21 cellular contexts compared by ENCODE assay signal in genomic region chr18:63152096-63152495, GRCh38.
DNase-seq lines count a peak whose midpoint lies in the region; ATAC-seq lines count a peak whose summit lies in the region.
"Had no signal": no experiment of that assay in that cellular context is flagged by ENCODE, and none has a peak within 500 bp of the region (broad histone marks: within the 10 kb centered on the region; RNA-seq: fewer than 3 reads in every experiment).

No MANE protein-coding gene starts in this region.

- DNase-seq in DMS53 (lab: John Stamatoyannopoulos, UW): peak; percentile 24
- DNase-seq in DMS53 treated with DMSO at 0.1 percent for 48 hours (lab: John Stamatoyannopoulos, UW; ENCODE audit: unreplicated experiment): no peak
- peak in 3 of 5 donors; percentile 29 to 60 (median 42) for DNase-seq in CD8-positive, alpha-beta memory T cell
- no peak for DNase-seq in activated CD4-positive, alpha-beta memory T cell treated with anti-CD3 and anti-CD28 coated beads for 36 hours
- no peak for DNase-seq in central memory CD8-positive, alpha-beta T cell (ENCODE audit: low spot score in 2 of 2)
- DNase-seq in HT-29 (ENCODE audit: low spot score): no peak
- DNase-seq: C1 segment of cervical spinal cord; effector CD8-positive, alpha-beta T cell; EL; GOT3; kidney glomerular epithelial cell; NCI-H1694 treated with DMSO at 0.1 percent for 48 hours; NCI-H524 treated with DMSO at 0.1 percent for 48 hours; stimulated activated CD4-positive, alpha-beta T cell treated with anti-CD3 and anti-CD28 coated beads, Interleukin-2, amount 100 ng/mL, for 48 hours; trophoblast cell had no signal

- peaks cover 69% of the 10 kb centered on the region for H3K4me1 ChIP-seq in CD8-positive, alpha-beta memory T cell (ENCODE audit: insufficient read depth, low read length)

- H3K27ac Mint-ChIP-seq in CD8-positive, alpha-beta memory T cell: peak overlapping the region; percentile 88 to 99 (median 94)
- H3K27ac Mint-ChIP-seq in activated CD4-positive, alpha-beta memory T cell treated with anti-CD3 and anti-CD28 coated beads for 36 hours: peak overlapping the region; percentile 98
- peak overlapping the region; percentile 89 for H3K27ac Mint-ChIP-seq in central memory CD8-positive, alpha-beta T cell (ENCODE audit: low read depth)

- no peaks in the 10 kb centered on the region for H3K9me3 ChIP-seq in CD8-positive, alpha-beta memory T cell (ENCODE audit: low read length)

- no peak overlapping the region for H3K4me3 ChIP-seq in CD8-positive, alpha-beta memory T cell (ENCODE audit: low read length)
- H3K4me3 ChIP-seq: hepatocyte had no signal

- peaks cover 0 to 19% (median 6%) of the 10 kb centered on the region in 3 donors for H3K36me3 Mint-ChIP-seq in CD8-positive, alpha-beta memory T cell
- H3K36me3 Mint-ChIP-seq in activated CD4-positive, alpha-beta memory T cell treated with anti-CD3 and anti-CD28 coated beads for 36 hours: peaks cover 17% of the 10 kb centered on the region
- H3K36me3 Mint-ChIP-seq in central memory CD8-positive, alpha-beta T cell (ENCODE audit: insufficient read depth): peaks cover 16% of the 10 kb centered on the region

- no peaks in the 10 kb centered on the region for H3K27me3 Mint-ChIP-seq in CD8-positive, alpha-beta memory T cell
- no peaks in the 10 kb centered on the region for H3K27me3 Mint-ChIP-seq in activated CD4-positive, alpha-beta memory T cell treated with anti-CD3 and anti-CD28 coated beads for 36 hours
- H3K27me3 Mint-ChIP-seq in central memory CD8-positive, alpha-beta T cell: no peaks in the 10 kb centered on the region

- H3K4me1 Mint-ChIP-seq in CD8-positive, alpha-beta memory T cell: peaks cover 72 to 88% (median 85%) of the 10 kb centered on the region in 3 donors
- H3K4me1 Mint-ChIP-seq in activated CD4-positive, alpha-beta memory T cell treated with anti-CD3 and anti-CD28 coated beads for 36 hours (ENCODE audit: low read depth): peaks cover 82% of the 10 kb centered on the region
- peaks cover 78% of the 10 kb centered on the region for H3K4me1 Mint-ChIP-seq in central memory CD8-positive, alpha-beta T cell

- no peak overlapping the region for H3K27ac ChIP-seq in CD8-positive, alpha-beta memory T cell (ENCODE audit: low read depth, low read length)
- H3K27ac ChIP-seq: 22Rv1, hepatocyte, VCaP had no signal

- CTCF ChIA-PET in CD8-positive, alpha-beta memory T cell (lab: Charles Lee): interaction anchor here (1.0 to 13.8 kb wide), 7 partner anchors 11 to 171 kb away, joined by 3 to 144 read pairs (median 7); partner anchors contain the start of gene BCL2
- CTCF ChIA-PET in activated CD4-positive, alpha-beta memory T cell treated with anti-CD3 and anti-CD28 coated beads for 36 hours (lab: Charles Lee): interaction anchor here (0.5 to 11.7 kb wide), 8 partner anchors 9 to 172 kb away, joined by 3 to 101 read pairs (median 6); partner anchors contain the start of gene BCL2

- H3K27me3 ChIP-seq in CD8-positive, alpha-beta memory T cell (ENCODE audit: insufficient read depth, low read length, poor library complexity, severe bottlenecking): no peaks in the 10 kb centered on the region
- H3K27me3 ChIP-seq: hepatocyte had no signal

- no peak for ATAC-seq in central memory CD8-positive, alpha-beta T cell (replicated peaks; ENCODE audit: extremely low read depth, poor library complexity, severe bottlenecking)
- ATAC-seq in HG03175 (IDR thresholded peaks at IDR 0.05; ENCODE audit: unreplicated experiment) (no peak), HG02870 (IDR thresholded peaks at IDR 0.05; ENCODE audit: unreplicated experiment) (no peak)
- ATAC-seq: sciatic nerve had no signal

- POLR2A ChIA-PET in CD8-positive, alpha-beta memory T cell (lab: Charles Lee): interaction anchor here (0.8 to 1.9 kb wide), 4 partner anchors 11 to 167 kb away, joined by 3 to 9 read pairs (median 3); partner anchors contain the start of gene BCL2
- POLR2A ChIA-PET in activated CD4-positive, alpha-beta memory T cell treated with anti-CD3 and anti-CD28 coated beads for 36 hours (lab: Charles Lee): interaction anchor here (0.6 to 3.6 kb wide), 11 partner anchors 9 to 166 kb away, joined by 3 to 36 read pairs (median 5); partner anchors contain the start of gene BCL2

- intact Hi-C loops in activated CD4-positive, alpha-beta memory T cell treated with anti-CD3 and anti-CD28 coated beads for 36 hours (cut with micrococcal nuclease): loop anchor here (2.0 to 10.0 kb wide), 3 partner anchors 45 to 367 kb away; partner anchors contain the start of gene KDSR

- peak overlapping the region; percentile 29 to 89 (median 85) for H3K4me3 Mint-ChIP-seq in CD8-positive, alpha-beta memory T cell
- peak overlapping the region; percentile 36 for H3K4me3 Mint-ChIP-seq in activated CD4-positive, alpha-beta memory T cell treated with anti-CD3 and anti-CD28 coated beads for 36 hours
- H3K4me3 Mint-ChIP-seq in central memory CD8-positive, alpha-beta T cell: peak overlapping the region; percentile 50

- no peaks in the 10 kb centered on the region for H3K36me3 ChIP-seq in CD8-positive, alpha-beta memory T cell (ENCODE audit: insufficient read depth, low read length)

- H3K9me3 Mint-ChIP-seq in CD8-positive, alpha-beta memory T cell: no peaks in the 10 kb centered on the region
- no peaks in the 10 kb centered on the region for H3K9me3 Mint-ChIP-seq in activated CD4-positive, alpha-beta memory T cell treated with anti-CD3 and anti-CD28 coated beads for 36 hours
- H3K9me3 Mint-ChIP-seq in central memory CD8-positive, alpha-beta T cell: no peaks in the 10 kb centered on the region

Comparison
In these comparisons a context has a peak if more than half of its experiments do, and no peak if none do; other contexts are left out.
1. DNase-seq: peak in DMS53 (single experiment) and CD8-positive, alpha-beta memory T cell (3 of 5); none in DMS53 treated with DMSO at 0.1 percent for 48 hours (single experiment), activated CD4-positive, alpha-beta memory T cell treated with anti-CD3 and anti-CD28 coated beads for 36 hours (single experiment), central memory CD8-positive, alpha-beta T cell (0 of 2) and HT-29 (single experiment).
2. Peak in every context shown above with its lines, with median percentiles within 50 percentile points of each other: H3K27ac Mint-ChIP-seq and H3K4me3 Mint-ChIP-seq.